11 cellular contexts compared by ENCODE assay signal in the genomic region with DNA sequence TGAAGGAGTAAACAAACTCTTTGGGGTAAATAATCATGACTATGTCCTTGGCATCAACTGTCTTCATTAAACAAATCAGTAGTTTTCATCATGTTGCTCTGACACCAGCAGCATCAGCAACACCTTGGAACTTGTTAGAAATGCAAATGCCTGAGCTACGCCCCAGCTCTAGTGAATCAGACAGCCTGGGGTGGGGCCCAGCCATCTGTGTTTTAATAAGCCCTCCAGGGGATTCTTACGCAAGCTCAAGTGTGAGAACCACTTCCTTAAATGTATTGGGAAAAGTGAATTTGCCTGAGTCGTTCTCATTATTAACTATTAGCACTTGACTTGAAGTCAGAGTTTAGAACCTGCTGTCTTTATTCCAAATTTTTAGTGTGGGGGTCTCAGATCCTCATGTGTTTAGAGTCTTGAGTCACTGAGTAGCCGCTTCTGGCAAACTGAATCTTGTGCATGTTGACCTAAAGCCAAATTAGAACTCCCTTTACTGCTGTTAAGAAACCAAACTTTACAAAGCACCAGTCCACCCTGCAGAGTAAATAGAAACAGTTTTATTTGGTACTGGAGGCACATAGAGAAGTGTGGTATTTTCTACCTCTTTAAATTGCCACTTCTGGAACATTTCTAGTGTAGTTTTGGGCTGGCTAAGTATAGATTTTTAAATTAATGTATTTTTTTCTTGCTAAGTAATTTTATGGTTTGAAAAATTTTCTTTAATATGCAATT.
DNase-seq lines count a peak whose midpoint lies in the region; ATAC-seq and TF ChIP-seq lines count a peak whose summit lies in the region.
"Had no signal": no experiment of that assay in that cellular context is flagged by ENCODE, and none has a peak within 500 bp of the region (broad histone marks: within the 10 kb centered on the region; RNA-seq: fewer than 3 reads in every experiment).

No MANE protein-coding gene starts in this region.

- no peak overlapping the region for H3K27ac Mint-ChIP-seq in endodermal cell

- no peak overlapping the region for H3K4me3 Mint-ChIP-seq in endodermal cell
- H3K4me3 Mint-ChIP-seq: central memory CD8-positive, alpha-beta T cell had no signal

- no peak overlapping the region for H3K9ac ChIP-seq in endodermal cell (ENCODE audit: extremely low read depth, low read length, poor library complexity, severe bottlenecking)

- no peaks in the 10 kb centered on the region for H3K27me3 ChIP-seq in endodermal cell (ENCODE audit: control insufficient read depth, insufficient read depth, low read length, poor library complexity, severe bottlenecking)

- no peak for TF ChIP-seq CTCF in endodermal cell (conservative IDR thresholded peaks at IDR 0.05)

- peaks cover 18% of the 10 kb centered on the region for H3K9me3 Mint-ChIP-seq in endodermal cell
- H3K9me3 Mint-ChIP-seq: central memory CD8-positive, alpha-beta T cell had no signal

- WGBS in endodermal cell (ENCODE audit: insufficient coverage in 1 of 2, insufficient read length in 1 of 2), 2 experiments: 76 to 100% methylated on average over 1 to 4 of the region's 4 CpGs

- peak overlapping the region; percentile 44 for H3K4me3 ChIP-seq in endodermal cell (ENCODE audit: low read length)

- peaks cover 50% of the 10 kb centered on the region for H3K9me3 ChIP-seq in endodermal cell (ENCODE audit: control insufficient read depth, low read length)

- H3K27ac ChIP-seq in endodermal cell (ENCODE audit: low read depth, low read length): no peak overlapping the region

- ATAC-seq in GM21515 (IDR thresholded peaks at IDR 0.05; ENCODE audit: unreplicated experiment): no peak

- DNase-seq in AG20443 (ENCODE audit: low spot score): peak; percentile 41
- DNase-seq in NCI-H524 treated with DMSO at 0.1 percent for 48 hours (lab: John Stamatoyannopoulos, UW): peak; percentile 60
- no peak for DNase-seq in endodermal cell
- DNase-seq in myocyte (ENCODE audit: low read depth): peak; percentile 89
- DNase-seq in COLO829 (ENCODE audit: low spot score): no peak
- DNase-seq in stimulated activated CD4-positive, alpha-beta T cell treated with anti-CD3 and anti-CD28 coated beads, Interleukin-4, amount 100 ng/mL, for 4 hours: no peak
- no peak for DNase-seq in stimulated activated naive CD4-positive, alpha-beta T cell treated with Interleukin-2 at 50 U/mL for 16 hours (lab: John Stamatoyannopoulos, UW)
- DNase-seq: posterior cingulate gyrus, T1000 had no signal

- no peaks in the 10 kb centered on the region for H3K36me3 Mint-ChIP-seq in endodermal cell (ENCODE audit: low read depth)

- H3K27me3 Mint-ChIP-seq in endodermal cell (ENCODE audit: insufficient read depth): peaks cover 3% of the 10 kb centered on the region
- H3K27me3 Mint-ChIP-seq: central memory CD8-positive, alpha-beta T cell had no signal

- no peaks in the 10 kb centered on the region for H3K36me3 ChIP-seq in endodermal cell (ENCODE audit: control insufficient read depth, insufficient read depth, low read length)

- H3K4me1 Mint-ChIP-seq in endodermal cell: peaks cover 17% of the 10 kb centered on the region
- H3K4me1 Mint-ChIP-seq: central memory CD8-positive, alpha-beta T cell had no signal

- peaks cover 5% of the 10 kb centered on the region for H3K4me1 ChIP-seq in endodermal cell (ENCODE audit: control insufficient read depth, insufficient read depth, low read length)

Comparison
In these comparisons a context has a peak if more than half of its experiments do, and no peak if none do; other contexts are left out.
1. DNase-seq: peak in AG20443 (single experiment), NCI-H524 treated with DMSO at 0.1 percent for 48 hours (single experiment) and myocyte (single experiment); none in endodermal cell (single experiment), COLO829 (single experiment), stimulated activated CD4-positive, alpha-beta T cell treated with anti-CD3 and anti-CD28 coated beads, Interleukin-4, amount 100 ng/mL, for 4 hours (0 of 2) and stimulated activated naive CD4-positive, alpha-beta T cell treated with Interleukin-2 at 50 U/mL for 16 hours (single experiment).